ENCODE assay signal across 1 cellular context in the genomic region with DNA sequence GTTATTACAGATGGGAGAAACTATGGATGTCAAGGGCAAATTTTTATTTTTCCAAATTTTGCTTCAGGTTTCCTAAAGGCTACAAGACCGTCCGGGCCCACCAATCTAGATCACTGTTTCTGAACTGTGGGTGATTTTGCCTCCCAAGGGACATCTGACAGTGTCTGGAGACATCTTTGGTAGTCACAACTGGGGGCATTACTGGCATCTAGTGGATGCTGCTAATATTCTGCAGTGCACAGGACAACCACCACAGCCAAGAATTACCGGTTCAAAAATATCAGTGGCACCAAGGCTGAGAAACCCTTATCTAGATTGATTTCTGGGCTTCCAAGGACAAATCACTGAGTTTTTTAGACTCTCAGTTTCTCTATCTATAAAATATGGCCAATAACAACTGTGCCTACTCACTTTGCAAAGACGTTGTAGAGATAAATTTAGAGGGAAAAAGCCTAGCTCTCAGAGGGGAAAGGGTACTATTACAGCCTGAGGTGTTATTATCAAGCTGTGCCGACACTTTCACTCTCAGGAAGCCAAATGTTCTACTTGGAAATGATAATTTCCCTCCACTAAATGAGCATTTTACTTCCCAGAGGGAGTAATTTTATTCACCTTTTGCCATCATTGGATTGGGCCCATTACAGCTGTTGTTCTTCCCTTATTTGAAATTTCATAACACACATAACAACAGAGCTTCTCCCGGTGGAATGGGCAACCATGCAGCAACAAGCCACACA.
TF ChIP-seq lines count a peak whose summit lies in the region.

No MANE protein-coding gene starts in this region.

TF ChIP-seq in neural cell, 6 proteins besides CTCF, POLR2A, EP300 and RAD21 (continued from another document):
- TF ChIP-seq EZH2 (IDR thresholded peaks at IDR 0.05; ENCODE audit: borderline replicate concordance, insufficient read depth, low read length, poor library complexity, severe bottlenecking) = no peak
TF ChIP-seq in neural cell: peak in this region for 3.
